In the genomic region with DNA sequence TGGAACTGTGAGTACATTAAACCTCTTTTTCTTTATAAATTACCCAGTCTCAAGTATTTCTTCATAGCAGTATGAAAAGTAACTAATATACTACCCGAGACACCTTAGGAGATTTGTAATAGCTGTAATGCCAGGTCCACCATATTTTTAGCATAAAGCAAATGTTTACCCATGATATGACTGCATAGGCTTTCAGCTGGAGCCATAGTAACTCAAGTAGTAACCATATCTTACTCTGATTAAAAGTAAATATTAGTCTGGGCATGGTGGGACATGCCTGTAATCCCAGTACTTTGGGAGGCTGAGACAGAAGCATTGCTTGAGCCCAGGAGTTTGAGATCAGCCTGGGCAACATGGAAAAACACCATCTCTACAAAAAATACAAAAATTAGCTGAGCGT, we compare ENCODE assay signal across 1 cellular context. TPM values are rescaled to one million over a fixed set of nuclear protein-coding genes. Genes with fewer than 3 reads are reported as not detected.
"Had no signal": no experiment of that assay in that cellular context is flagged by ENCODE, and none has a peak within 500 bp of the region (broad histone marks: within the 10 kb centered on the region; RNA-seq: fewer than 3 reads in every experiment).

No MANE protein-coding gene starts in this region.

RNA-seq across cellular contexts. Expression of a gene that starts 52.4 kb away (rescaled TPM):
- total RNA-seq: SJSA1 had no signal
